Comparison of ENCODE assay signal across 20 cellular contexts in genomic region chr13:82597737-82598136, GRCh38.
DNase-seq lines count a peak whose midpoint lies in the region; TF ChIP-seq lines count a peak whose summit lies in the region.
"Had no signal": no experiment of that assay in that cellular context is flagged by ENCODE, and none has a peak within 500 bp of the region (broad histone marks: within the 10 kb centered on the region; RNA-seq: fewer than 3 reads in every experiment).

No MANE protein-coding gene starts in this region.

- H3K27me3 Mint-ChIP-seq in endodermal cell (ENCODE audit: insufficient read depth): peaks cover 65% of the 10 kb centered on the region
- H3K27me3 Mint-ChIP-seq: T-cell had no signal

- 16 to 22% methylated on average over 6 of the region's 6 CpGs for WGBS in endodermal cell (ENCODE audit: insufficient coverage in 1 of 2, insufficient read length in 1 of 2), 2 experiments

- TF ChIP-seq CTCF in endodermal cell (conservative IDR thresholded peaks at IDR 0.05): no peak

- no peak overlapping the region for H3K9ac ChIP-seq in endodermal cell (ENCODE audit: extremely low read depth, low read length, poor library complexity, severe bottlenecking)

- no peak overlapping the region for H3K4me3 Mint-ChIP-seq in endodermal cell
- H3K4me3 Mint-ChIP-seq: T-cell had no signal

- in situ Hi-C loops in HAP-1 (cut with MboI; ENCODE audit: low sequenced_read_pairs): no loop called here

- H3K4me3 ChIP-seq in HAP-1 (no peak overlapping the region), endodermal cell (ENCODE audit: low read length) (no peak overlapping the region)
- H3K4me3 ChIP-seq: PC-9 had no signal

- H3K27ac ChIP-seq in endodermal cell (ENCODE audit: low read depth, low read length): no peak overlapping the region
- H3K27ac ChIP-seq: PC-9 had no signal

- H3K9me3 Mint-ChIP-seq in endodermal cell: peaks cover 10% of the 10 kb centered on the region

- H3K27me3 ChIP-seq in HAP-1 (ENCODE audit: low read depth): no peaks in the 10 kb centered on the region
- peaks cover 15% of the 10 kb centered on the region for H3K27me3 ChIP-seq in endodermal cell (ENCODE audit: control insufficient read depth, insufficient read depth, low read length, poor library complexity, severe bottlenecking)

- H3K4me1 ChIP-seq in HAP-1 (no peaks in the 10 kb centered on the region), endodermal cell (ENCODE audit: control insufficient read depth, insufficient read depth, low read length) (no peaks in the 10 kb centered on the region)

- H3K36me3 Mint-ChIP-seq in endodermal cell (ENCODE audit: low read depth): no peaks in the 10 kb centered on the region
- H3K36me3 Mint-ChIP-seq: T-cell had no signal

- H3K27ac Mint-ChIP-seq in endodermal cell: no peak overlapping the region
- H3K27ac Mint-ChIP-seq: T-cell had no signal

- H3K4me1 Mint-ChIP-seq in endodermal cell: peaks cover 4% of the 10 kb centered on the region
- H3K4me1 Mint-ChIP-seq: T-cell had no signal

- H3K36me3 ChIP-seq in HAP-1 (replicated peaks) (no peaks in the 10 kb centered on the region), endodermal cell (ENCODE audit: control insufficient read depth, insufficient read depth, low read length) (no peaks in the 10 kb centered on the region)

- DNase-seq in COR-L47 (lab: John Stamatoyannopoulos, UW): peak; percentile 28
- DNase-seq in HAP-1 (ENCODE audit: low spot score in 2 of 2): peak; percentile 28 to 29
- DNase-seq in endodermal cell: peak; percentile 53
- DNase-seq in iPS-NIHi7 (ENCODE audit: extremely low spot score): peak; percentile 23
- no peak for DNase-seq in NCI-H1436 (lab: John Stamatoyannopoulos, UW)
- DNase-seq in activated CD4-positive, alpha-beta T cell treated with anti-CD3 and anti-CD28 coated beads for 1 hour: no peak
- no peak for DNase-seq in cerebellar cortex (ENCODE audit: low spot score)
- no peak for DNase-seq in Ammon's horn (ENCODE audit: low spot score)
- DNase-seq: 8988T, ACHN, HCEC 1CT, NCI-H1048, NCI-H187 treated with DMSO at 0.1 percent for 48 hours, NCI-H2171 treated with DMSO at 0.1 percent for 48 hours, NCI-H345, NCI-H524, PC-9, Right ventricle myocardium superior, RPMI8226, T-cell had no signal

- H3K9me3 ChIP-seq in HAP-1 (no peaks in the 10 kb centered on the region), endodermal cell (ENCODE audit: control insufficient read depth, low read length) (peaks cover 15% of the 10 kb centered on the region)

Comparison
In these comparisons a context has a peak if more than half of its experiments do, and no peak if none do; other contexts are left out.
1. DNase-seq: peak in COR-L47 (single experiment), HAP-1 (2 of 2), endodermal cell (single experiment) and iPS-NIHi7 (single experiment); none in NCI-H1436 (single experiment), activated CD4-positive, alpha-beta T cell treated with anti-CD3 and anti-CD28 coated beads for 1 hour (single experiment), cerebellar cortex (single experiment) and Ammon's horn (single experiment).